8 cellular contexts compared by ENCODE assay signal in genomic region chr15:53445531-53445930, GRCh38.
"Had no signal": no experiment of that assay in that cellular context is flagged by ENCODE, and none has a peak within 500 bp of the region (broad histone marks: within the 10 kb centered on the region; RNA-seq: fewer than 3 reads in every experiment).

No MANE protein-coding gene starts in this region.

- FAIRE-seq: G401.6, GM12878, GM12891, GM12892, GM18507, GM19239 had no signal

- ATAC-seq: GM12878 had no signal

- H3K4me3 ChIP-seq: GM12878 had no signal

- DNase-seq: GDM1, GF-D8 had no signal
